Comparison of ENCODE assay signal across 7 cellular contexts in the genomic region with DNA sequence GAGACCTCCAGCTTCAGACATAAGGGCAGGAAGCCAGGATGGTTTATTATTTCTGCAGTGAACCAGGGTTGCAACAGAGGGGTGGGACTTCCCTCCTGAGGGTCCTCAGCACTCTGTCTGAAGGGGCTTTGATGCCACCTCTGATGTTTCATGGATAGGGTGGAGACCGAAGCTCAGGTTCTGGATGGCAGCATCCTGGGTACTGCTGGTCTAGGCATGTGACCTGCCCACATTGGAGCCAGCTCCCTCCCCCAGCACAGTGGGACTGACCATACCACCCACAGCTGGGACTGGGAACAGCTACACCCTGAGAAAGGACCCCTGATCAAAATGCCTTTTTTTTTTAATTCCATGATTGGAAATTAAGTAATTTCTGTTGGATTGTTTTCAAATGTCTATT.
"Had no signal": no experiment of that assay in that cellular context is flagged by ENCODE, and none has a peak within 500 bp of the region (broad histone marks: within the 10 kb centered on the region; RNA-seq: fewer than 3 reads in every experiment).

No MANE protein-coding gene starts in this region.

- H3K4me3 Mint-ChIP-seq: GM23338, H9 had no signal

- H3K27me3 Mint-ChIP-seq: IgD-negative memory B cell had no signal

- H3K4me1 Mint-ChIP-seq: GM23338, H9, IgD-negative memory B cell had no signal

- DNase-seq: H9, HCEC 1CT, KBM-7 had no signal

- H3K27ac ChIP-seq: HL-60 had no signal

- H3K4me3 ChIP-seq: GM23338 had no signal

- H3K36me3 Mint-ChIP-seq: IgD-negative memory B cell had no signal

- ATAC-seq: GM23338, HepG2 had no signal

- H3K4me2 ChIP-seq: GM23338 had no signal

- H2AFZ ChIP-seq: GM23338 had no signal

- H3K27ac Mint-ChIP-seq: GM23338, H9, IgD-negative memory B cell had no signal
